In genomic region chr6:41756354-41756753, GRCh38 we compare ENCODE assay signal across 22 cellular contexts. TPM values are rescaled to one million over a fixed set of nuclear protein-coding genes. Genes with fewer than 3 reads are reported as not detected.
DNase-seq lines count a peak whose midpoint lies in the region; ATAC-seq, FAIRE-seq and TF ChIP-seq lines count a peak whose summit lies in the region.
"Had no signal": no experiment of that assay in that cellular context is flagged by ENCODE, and none has a peak within 500 bp of the region (broad histone marks: within the 10 kb centered on the region; RNA-seq: fewer than 3 reads in every experiment).

No MANE protein-coding gene starts in this region.

- H3K27ac ChIP-seq in HepG2 (ENCODE audit: extremely low read length, insufficient read depth, low read length) (no peak overlapping the region), upper lobe of right lung (no peak overlapping the region), mesendoderm (ENCODE audit: low read depth, low read length) (no peak overlapping the region)
- H3K27ac ChIP-seq: HL-60, PC-9, SK-N-MC had no signal

- H3K9ac ChIP-seq in HepG2 (ENCODE audit: insufficient read depth, low read depth, low read length) (peak overlapping the region; percentile 28; the same call in 1 of the 2 replicates), mesendoderm (ENCODE audit: low read length) (no peak overlapping the region)

- no peak overlapping the region for H2BK5ac ChIP-seq in mesendoderm (ENCODE audit: low read length)

- peaks cover 11% of the 10 kb centered on the region for H3K4me1 Mint-ChIP-seq in stimulated activated naive CD8-positive, alpha-beta T cell treated with anti-CD3 and anti-CD28 coated beads, Interleukin-15, amount 100 ng/mL, for 72 hours
- H3K4me1 Mint-ChIP-seq in activated T-helper 2 cell treated with anti-CD3 and anti-CD28 coated beads, Interferon-gamma antibody, Interleukin-2, Interleukin-4, amounts not matched to agents 10 μg/mL and 5 μg/mL and 100 μg/mL, durations not matched to agents 14 hours and 24 hours and 36 hours (ENCODE audit: low read depth): no peaks in the 10 kb centered on the region

- intact Hi-C loops in HepG2 (cut with micrococcal nuclease; ENCODE audit: unreplicated experiment) (no loop called here), upper lobe of right lung (cut with DNase I) (no loop called here)
- intact Hi-C loops in activated T-helper 2 cell treated with anti-CD3 and anti-CD28 coated beads, Interferon-gamma antibody, Interleukin-2, Interleukin-4, amounts not matched to agents 10 μg/mL and 5 μg/mL and 100 μg/mL, durations not matched to agents 14 hours and 24 hours and 36 hours (cut with micrococcal nuclease): no loop called here

- POLR2A ChIA-PET in HepG2 (lab: Yijun Ruan, JAX): interaction anchor here (0.8 to 4.5 kb wide), 4 partner anchors 8 to 23 kb away, joined by 4 to 31 read pairs (median 9); partner anchors contain the start of gene PGC

- no TSS peak for BruUV-seq in HepG2 (replicated peaks; lab: Mats Ljungman, UMichigan)

- 0 out of 2 replicates have a peak, but pooled peaks have one; percentile 16 for TF ChIP-seq RAD21 in HepG2 (CRISPR knock-in tag; IDR thresholded peaks at IDR 0.05)

- H4K20me1 ChIP-seq in HepG2 (ENCODE audit: insufficient read depth, low read length): no peaks in the 10 kb centered on the region

- TF ChIP-seq EP300 in HepG2 (IDR thresholded peaks at IDR 0.05; ENCODE audit: low read depth in 2 of 2, low read length in 2 of 2) (no peak), HepG2 (CRISPR knock-in tag; IDR thresholded peaks at IDR 0.05; ENCODE audit: borderline replicate concordance) (no peak)

- no peak overlapping the region for H4K8ac ChIP-seq in mesendoderm (ENCODE audit: low read depth, low read length)

- FAIRE-seq in HepG2 (lab: Jason Lieb, UNC): no peak
- FAIRE-seq: G401.6, HTR-8/SVneo had no signal

- no peaks in the 10 kb centered on the region for H3K79me2 ChIP-seq in HepG2 (ENCODE audit: insufficient read depth, low read length)
- no peaks in the 10 kb centered on the region for H3K79me2 ChIP-seq in mesendoderm (ENCODE audit: control insufficient read depth, insufficient read depth, low read length)

- H3K27me3 Mint-ChIP-seq in stimulated activated naive CD8-positive, alpha-beta T cell treated with anti-CD3 and anti-CD28 coated beads, Interleukin-15, amount 100 ng/mL, for 72 hours: peaks cover 13% of the 10 kb centered on the region
- peaks cover 13% of the 10 kb centered on the region for H3K27me3 Mint-ChIP-seq in activated T-helper 2 cell treated with anti-CD3 and anti-CD28 coated beads, Interferon-gamma antibody, Interleukin-2, Interleukin-4, amounts not matched to agents 10 μg/mL and 5 μg/mL and 100 μg/mL, durations not matched to agents 14 hours and 24 hours and 36 hours (ENCODE audit: low read depth)
- H3K27me3 Mint-ChIP-seq: CD4-positive, alpha-beta T cell had no signal

- TF ChIP-seq CTCF in HepG2 (CRISPR knock-in tag; IDR thresholded peaks at IDR 0.05) (no peak; the same call in 1 of the 2 replicates), upper lobe of right lung (IDR thresholded peaks at IDR 0.05) (no peak)

- no peak overlapping the region for H3K23ac ChIP-seq in mesendoderm (ENCODE audit: low read length)

- H3K4me1 ChIP-seq in HepG2 (ENCODE audit: insufficient read depth, low read length) (peaks cover 71% of the 10 kb centered on the region), upper lobe of right lung (no peaks in the 10 kb centered on the region), mesendoderm (ENCODE audit: control insufficient read depth, low read depth, low read length) (no peaks in the 10 kb centered on the region)
- H3K4me1 ChIP-seq: HAP-1 had no signal

- H3K36me3 Mint-ChIP-seq in activated T-helper 2 cell treated with anti-CD3 and anti-CD28 coated beads, Interferon-gamma antibody, Interleukin-2, Interleukin-4, amounts not matched to agents 10 μg/mL and 5 μg/mL and 100 μg/mL, durations not matched to agents 14 hours and 24 hours and 36 hours (ENCODE audit: low read depth): no peaks in the 10 kb centered on the region

- H3K79me1 ChIP-seq in mesendoderm (ENCODE audit: low read length): no peaks in the 10 kb centered on the region

- no peak overlapping the region for H2AK5ac ChIP-seq in mesendoderm (ENCODE audit: low read length)

- H3K27me3 ChIP-seq in HepG2 (ENCODE audit: control insufficient read depth in 1 of 2, insufficient read depth in 2 of 2, low read length in 2 of 2) (no peaks in the 10 kb centered on the region), upper lobe of right lung (no peaks in the 10 kb centered on the region), mesendoderm (ENCODE audit: insufficient read depth, low read length, poor library complexity) (no peaks in the 10 kb centered on the region)

- H4K5ac ChIP-seq in mesendoderm (ENCODE audit: low read length): no peak overlapping the region

- H3K9me3 Mint-ChIP-seq in stimulated activated naive CD8-positive, alpha-beta T cell treated with anti-CD3 and anti-CD28 coated beads, Interleukin-15, amount 100 ng/mL, for 72 hours: no peaks in the 10 kb centered on the region
- no peaks in the 10 kb centered on the region for H3K9me3 Mint-ChIP-seq in activated T-helper 2 cell treated with anti-CD3 and anti-CD28 coated beads, Interferon-gamma antibody, Interleukin-2, Interleukin-4, amounts not matched to agents 10 μg/mL and 5 μg/mL and 100 μg/mL, durations not matched to agents 14 hours and 24 hours and 36 hours
- H3K9me3 Mint-ChIP-seq: CD4-positive, alpha-beta T cell had no signal

- H2BK15ac ChIP-seq in mesendoderm (replicated peaks; ENCODE audit: low read depth): no peak overlapping the region

- H3K4me2 ChIP-seq in HepG2 (ENCODE audit: low read depth, low read length): peak overlapping the region; percentile 59
- H3K4me2 ChIP-seq in mesendoderm (ENCODE audit: low read length): no peak overlapping the region
- H3K4me2 ChIP-seq: PC-9 had no signal

- H3K4me3 ChIP-seq in HepG2 (replicated peaks in 1 of 3; ENCODE audit: insufficient read depth in 1 of 3, low read depth in 2 of 3, low read length in 3 of 3) (peak overlapping the region in 1 of 3 experiments; percentile 0; a peak in 1 of 6 replicates), upper lobe of right lung (no peak overlapping the region), mesendoderm (ENCODE audit: low read length) (no peak overlapping the region)
- H3K4me3 ChIP-seq: HAP-1, PC-9, SK-N-MC had no signal

- no peak overlapping the region for H3K4ac ChIP-seq in mesendoderm (ENCODE audit: low read depth, low read length)

- H3K27ac Mint-ChIP-seq in stimulated activated naive CD8-positive, alpha-beta T cell treated with anti-CD3 and anti-CD28 coated beads, Interleukin-15, amount 100 ng/mL, for 72 hours: no peak overlapping the region
- no peak overlapping the region for H3K27ac Mint-ChIP-seq in activated T-helper 2 cell treated with anti-CD3 and anti-CD28 coated beads, Interferon-gamma antibody, Interleukin-2, Interleukin-4, amounts not matched to agents 10 μg/mL and 5 μg/mL and 100 μg/mL, durations not matched to agents 14 hours and 24 hours and 36 hours
- H3K27ac Mint-ChIP-seq: CD4-positive, alpha-beta T cell had no signal

- no peak overlapping the region for H2BK120ac ChIP-seq in mesendoderm (ENCODE audit: low read depth, low read length)

- peak overlapping the region; percentile 44 for H2AFZ ChIP-seq in HepG2 (ENCODE audit: low read length)
- H2AFZ ChIP-seq: PC-9 had no signal

- H3K18ac ChIP-seq in mesendoderm (ENCODE audit: low read length): no peak overlapping the region

- no peak overlapping the region for H3K56ac ChIP-seq in mesendoderm (ENCODE audit: low read length)

- H3K36me3 ChIP-seq in HepG2 (replicated peaks in 1 of 2; ENCODE audit: control insufficient read depth in 1 of 2, insufficient read depth in 2 of 2, low read length in 2 of 2) (no peaks in the 10 kb centered on the region), upper lobe of right lung (no peaks in the 10 kb centered on the region), mesendoderm (ENCODE audit: control insufficient read depth, insufficient read depth, low read length) (no peaks in the 10 kb centered on the region)
- H3K36me3 ChIP-seq: HAP-1 had no signal

- peak; percentile 59 for ATAC-seq in stimulated activated naive CD8-positive, alpha-beta T cell treated with anti-CD3 and anti-CD28 coated beads, Interleukin-15, amount 100 ng/mL, for 72 hours
- ATAC-seq in stimulated activated naive CD8-positive, alpha-beta T cell treated with anti-CD3 and anti-CD28 coated beads, Interleukin-15, Interleukin-2, amounts not matched to agents 100 U/mL and 50 U/mL, for 24 hours: no peak
- peak; percentile 75 for ATAC-seq in HepG2
- peak; percentile 18 for ATAC-seq in upper lobe of right lung

- WGBS in HepG2 (ENCODE audit: low lambda C conversion rate): 63% methylated on average over 2 of the region's 13 CpGs
- no CpG with 5 or more reads among the region's 13 CpGs for WGBS in mesendoderm (ENCODE audit: extremely low coverage, insufficient coverage, low lambda C conversion rate)

- no peaks in the 10 kb centered on the region for H3K9me3 ChIP-seq in HepG2 (ENCODE audit: low read length)
- H3K9me3 ChIP-seq in upper lobe of right lung: no peaks in the 10 kb centered on the region
- H3K9me3 ChIP-seq: HAP-1 had no signal

- in situ Hi-C loops in HepG2 (cut with HindIII; ENCODE audit: extremely low pct_ligation_motif_present, low pct_unique_long_range_greater_than_20kb): no loop called here

- DNase-seq in stimulated activated naive CD8-positive, alpha-beta T cell treated with anti-CD3 and anti-CD28 coated beads, Interleukin-15, amount 100 ng/mL, for 72 hours: no peak
- DNase-seq in stimulated activated naive CD8-positive, alpha-beta T cell treated with anti-CD3 and anti-CD28 coated beads, Interleukin-15, Interleukin-2, amounts not matched to agents 100 U/mL and 50 U/mL, for 24 hours: no peak
- DNase-seq in UCSD-AML1 (lab: John Stamatoyannopoulos, UW; ENCODE audit: unreplicated experiment) (peak; percentile 23), HepG2 (ENCODE audit: low spot score) (no peak), upper lobe of right lung (no peak), LoVo (ENCODE audit: low spot score) (no peak), mesendoderm (no peak)
- no peak for DNase-seq in activated T-helper 2 cell treated with anti-CD3 and anti-CD28 coated beads, Interferon-gamma antibody, Interleukin-2, Interleukin-4, amounts not matched to agents 10 μg/mL and 5 μg/mL and 100 μg/mL, durations not matched to agents 14 hours and 24 hours and 36 hours (ENCODE audit: low spot score)
- DNase-seq: Calu3; CD4-positive, alpha-beta T cell; DMS79 treated with DMSO at 0.1 percent for 48 hours; NCI-H1436; NCI-H2029 treated with DMSO at 0.1 percent for 48 hours; NCI-H2171 treated with DMSO at 0.1 percent for 48 hours; NCI-H82; PC-9 had no signal

- no peak for TF ChIP-seq POLR2A in HepG2 (IDR thresholded peaks at IDR 0.05; ENCODE audit: insufficient read depth in 1 of 2, low read depth in 2 of 2, low read length in 2 of 2)

- CTCF ChIA-PET in HepG2 (lab: Yijun Ruan, JAX; ENCODE audit: low intra/inter-chr PET ratio, low total read pairs): no interaction called here

- H3K4me3 Mint-ChIP-seq in stimulated activated naive CD8-positive, alpha-beta T cell treated with anti-CD3 and anti-CD28 coated beads, Interleukin-15, amount 100 ng/mL, for 72 hours: no peak overlapping the region
- no peak overlapping the region for H3K4me3 Mint-ChIP-seq in activated T-helper 2 cell treated with anti-CD3 and anti-CD28 coated beads, Interferon-gamma antibody, Interleukin-2, Interleukin-4, amounts not matched to agents 10 μg/mL and 5 μg/mL and 100 μg/mL, durations not matched to agents 14 hours and 24 hours and 36 hours (ENCODE audit: low read depth)
- H3K4me3 Mint-ChIP-seq: CD4-positive, alpha-beta T cell had no signal

RNA-seq across cellular contexts. Expression of gene PGC, which starts 9.2 kb away (rescaled TPM):
- total RNA-seq in HepG2 (2016; rRNA removed; fragmentation: Illumina TruSeq; extraction: Trizol) (225 and 502 TPM in 2 replicates), upper lobe of right lung (1,050 TPM)
- total RNA-seq in HepG2 (2016; cell fraction: cytosol; rRNA removed; fragmentation: Illumina TruSeq; extraction: Trizol; ENCODE audit: low read depth): 33.5 and 35.5 TPM in 2 replicates
- total RNA-seq in HepG2 (2016; cell fraction: insoluble cytoplasmic fraction; rRNA removed; fragmentation: Illumina TruSeq; extraction: Trizol): 215 and 502 TPM in 2 replicates
- 52.5 and 53.3 TPM in 2 replicates for total RNA-seq in HepG2 (2016; cell fraction: membrane; rRNA removed; fragmentation: Illumina TruSeq; extraction: Trizol)
- total RNA-seq in HepG2 (2016; cell fraction: nucleus; rRNA removed; fragmentation: Illumina TruSeq; extraction: Trizol): 408 and 459 TPM in 2 replicates
- polyA plus RNA-seq in HepG2 (2011; rRNA removed): 397 and 426 TPM in 2 replicates
- 243 and 350 TPM in 2 replicates for polyA plus RNA-seq in HepG2 (2011; cell fraction: cytosol; rRNA removed)
- polyA plus RNA-seq in HepG2 (2011; cell fraction: nucleus; rRNA removed): 216 and 252 TPM in 2 replicates
- polyA plus RNA-seq in HepG2 (2012): 62.0 and 149 TPM in 2 replicates
- polyA plus RNA-seq in HepG2 (2016; cell fraction: cytosol; fragmentation: Illumina TruSeq; extraction: Trizol; ENCODE audit: low read depth): 47.7 and 50.1 TPM in 2 replicates
- polyA plus RNA-seq in HepG2 (2016; cell fraction: insoluble cytoplasmic fraction; fragmentation: Illumina TruSeq; extraction: Trizol; ENCODE audit: low read depth): 245 and 256 TPM in 2 replicates
- 48.1 and 51.7 TPM in 2 replicates for polyA plus RNA-seq in HepG2 (2016; cell fraction: membrane; fragmentation: Illumina TruSeq; extraction: Trizol; ENCODE audit: low read depth)
- polyA plus RNA-seq in HepG2 (2016; cell fraction: nucleus; fragmentation: Illumina TruSeq; extraction: Trizol; ENCODE audit: insufficient read depth, low read depth): 704 and 739 TPM in 2 replicates
- 0.21 and 469 TPM in 2 replicates for polyA minus RNA-seq in HepG2 (2011; rRNA and poly(A)+ RNA removed; ENCODE audit: low replicate concordance)
- polyA minus RNA-seq in HepG2 (2011; cell fraction: cytosol; rRNA and poly(A)+ RNA removed): 339 and 439 TPM in 2 replicates
- 61.8 and 63.7 TPM in 2 replicates for polyA minus RNA-seq in HepG2 (2011; cell fraction: nucleus; rRNA and poly(A)+ RNA removed)
- not detected in 2 replicates for total RNA-seq in activated T-helper 2 cell treated with anti-CD3 and anti-CD28 coated beads, Interferon-gamma antibody, Interleukin-2, Interleukin-4, amounts not matched to agents 10 μg/mL and 5 μg/mL and 100 μg/mL, durations not matched to agents 14 hours and 24 hours and 36 hours
- 0.13 TPM for polyA plus RNA-seq in mesendoderm (2013, experiment 1 of 2)
- polyA plus RNA-seq in mesendoderm (2013, experiment 2 of 2): 0.10 TPM
- total RNA-seq: Calu3; CD4-positive, alpha-beta T cell; NCI-H460; PC-9 had no signal

RNA-seq across cellular contexts. Expression of gene TFEB, which starts 20.9 kb away (rescaled TPM):
- 12.8 and 13.3 TPM in 2 replicates for total RNA-seq in HepG2 (2016; rRNA removed; fragmentation: Illumina TruSeq; extraction: Trizol)
- 7.3 and 10.0 TPM in 2 replicates for total RNA-seq in HepG2 (2016; cell fraction: cytosol; rRNA removed; fragmentation: Illumina TruSeq; extraction: Trizol; ENCODE audit: low read depth)
- 10.9 and 15.1 TPM in 2 replicates for total RNA-seq in HepG2 (2016; cell fraction: insoluble cytoplasmic fraction; rRNA removed; fragmentation: Illumina TruSeq; extraction: Trizol)
- total RNA-seq in HepG2 (2016; cell fraction: membrane; rRNA removed; fragmentation: Illumina TruSeq; extraction: Trizol): 15.3 and 15.8 TPM in 2 replicates
- total RNA-seq in HepG2 (2016; cell fraction: nucleus; rRNA removed; fragmentation: Illumina TruSeq; extraction: Trizol): 9.0 and 11.5 TPM in 2 replicates
- 18.7 and 21.6 TPM in 2 replicates for polyA plus RNA-seq in HepG2 (2011; rRNA removed)
- polyA plus RNA-seq in HepG2 (2011; cell fraction: cytosol; rRNA removed): 7.6 and 16.3 TPM in 2 replicates
- polyA plus RNA-seq in HepG2 (2011; cell fraction: nucleus; rRNA removed): 14.8 and 19.8 TPM in 2 replicates
- polyA plus RNA-seq in HepG2 (2012): 4.8 and 7.7 TPM in 2 replicates
- polyA plus RNA-seq in HepG2 (2016; cell fraction: cytosol; fragmentation: Illumina TruSeq; extraction: Trizol; ENCODE audit: low read depth): 8.4 and 9.0 TPM in 2 replicates
- polyA plus RNA-seq in HepG2 (2016; cell fraction: insoluble cytoplasmic fraction; fragmentation: Illumina TruSeq; extraction: Trizol; ENCODE audit: low read depth): 13.2 and 14.2 TPM in 2 replicates
- 12.3 and 14.8 TPM in 2 replicates for polyA plus RNA-seq in HepG2 (2016; cell fraction: membrane; fragmentation: Illumina TruSeq; extraction: Trizol; ENCODE audit: low read depth)
- 26.4 and 27.9 TPM in 2 replicates for polyA plus RNA-seq in HepG2 (2016; cell fraction: nucleus; fragmentation: Illumina TruSeq; extraction: Trizol; ENCODE audit: insufficient read depth, low read depth)
- polyA minus RNA-seq in HepG2 (2011; rRNA and poly(A)+ RNA removed; ENCODE audit: low replicate concordance): 22.8 and 39.7 TPM in 2 replicates
- 9.2 and 12.8 TPM in 2 replicates for polyA minus RNA-seq in HepG2 (2011; cell fraction: cytosol; rRNA and poly(A)+ RNA removed)
- 9.1 and 10.8 TPM in 2 replicates for polyA minus RNA-seq in HepG2 (2011; cell fraction: nucleus; rRNA and poly(A)+ RNA removed)
- 40.3 TPM for total RNA-seq in upper lobe of right lung
- total RNA-seq in activated T-helper 2 cell treated with anti-CD3 and anti-CD28 coated beads, Interferon-gamma antibody, Interleukin-2, Interleukin-4, amounts not matched to agents 10 μg/mL and 5 μg/mL and 100 μg/mL, durations not matched to agents 14 hours and 24 hours and 36 hours: 11.2 and 13.4 TPM in 2 replicates
- polyA plus RNA-seq in mesendoderm (2013, experiment 1 of 2): 0.11 TPM
- 0.22 TPM for polyA plus RNA-seq in mesendoderm (2013, experiment 2 of 2)

RNA-seq across cellular contexts. Expression of gene FRS3, which starts 23.3 kb away (rescaled TPM):
- total RNA-seq in HepG2 (2016; rRNA removed; fragmentation: Illumina TruSeq; extraction: Trizol) (1.5 and 3.0 TPM in 2 replicates), upper lobe of right lung (8.5 TPM)
- total RNA-seq in HepG2 (2016; cell fraction: cytosol; rRNA removed; fragmentation: Illumina TruSeq; extraction: Trizol; ENCODE audit: low read depth): 3.2 and 3.7 TPM in 2 replicates
- total RNA-seq in HepG2 (2016; cell fraction: insoluble cytoplasmic fraction; rRNA removed; fragmentation: Illumina TruSeq; extraction: Trizol): 1.2 and 2.7 TPM in 2 replicates
- 6.5 and 6.6 TPM in 2 replicates for total RNA-seq in HepG2 (2016; cell fraction: membrane; rRNA removed; fragmentation: Illumina TruSeq; extraction: Trizol)
- 3.2 and 4.8 TPM in 2 replicates for total RNA-seq in HepG2 (2016; cell fraction: nucleus; rRNA removed; fragmentation: Illumina TruSeq; extraction: Trizol)
- 7.1 and 7.4 TPM in 2 replicates for polyA plus RNA-seq in HepG2 (2011; rRNA removed)
- polyA plus RNA-seq in HepG2 (2011; cell fraction: cytosol; rRNA removed): 6.7 TPM in 2 replicates
- polyA plus RNA-seq in HepG2 (2011; cell fraction: nucleus; rRNA removed): 11.2 and 14.1 TPM in 2 replicates
- 2.5 and 2.9 TPM in 2 replicates for polyA plus RNA-seq in HepG2 (2012)
- polyA plus RNA-seq in HepG2 (2016; cell fraction: cytosol; fragmentation: Illumina TruSeq; extraction: Trizol; ENCODE audit: low read depth): 5.9 and 6.1 TPM in 2 replicates
- 3.0 and 3.6 TPM in 2 replicates for polyA plus RNA-seq in HepG2 (2016; cell fraction: insoluble cytoplasmic fraction; fragmentation: Illumina TruSeq; extraction: Trizol; ENCODE audit: low read depth)
- 10.2 and 10.3 TPM in 2 replicates for polyA plus RNA-seq in HepG2 (2016; cell fraction: membrane; fragmentation: Illumina TruSeq; extraction: Trizol; ENCODE audit: low read depth)
- 11.8 and 13.3 TPM in 2 replicates for polyA plus RNA-seq in HepG2 (2016; cell fraction: nucleus; fragmentation: Illumina TruSeq; extraction: Trizol; ENCODE audit: insufficient read depth, low read depth)
- 2.6 and 8.3 TPM in 2 replicates for polyA minus RNA-seq in HepG2 (2011; rRNA and poly(A)+ RNA removed; ENCODE audit: low replicate concordance)
- 0.89 and 2.1 TPM in 2 replicates for polyA minus RNA-seq in HepG2 (2011; cell fraction: cytosol; rRNA and poly(A)+ RNA removed)
- 3.4 and 3.5 TPM in 2 replicates for polyA minus RNA-seq in HepG2 (2011; cell fraction: nucleus; rRNA and poly(A)+ RNA removed)
- 4.7 and 5.8 TPM in 2 replicates for total RNA-seq in activated T-helper 2 cell treated with anti-CD3 and anti-CD28 coated beads, Interferon-gamma antibody, Interleukin-2, Interleukin-4, amounts not matched to agents 10 μg/mL and 5 μg/mL and 100 μg/mL, durations not matched to agents 14 hours and 24 hours and 36 hours
- polyA plus RNA-seq in mesendoderm (2013, experiment 1 of 2): 1.7 TPM
- 1.7 TPM for polyA plus RNA-seq in mesendoderm (2013, experiment 2 of 2)

RNA-seq across cellular contexts. Expression of gene PRICKLE4, which starts 24.2 kb away (rescaled TPM):
- total RNA-seq in HepG2 (2016; rRNA removed; fragmentation: Illumina TruSeq; extraction: Trizol) (1.2 TPM in 1 of 2 replicates, not detected in the other), upper lobe of right lung (14.2 TPM)
- total RNA-seq in HepG2 (2016; cell fraction: cytosol; rRNA removed; fragmentation: Illumina TruSeq; extraction: Trizol; ENCODE audit: low read depth): 0.91 TPM in 1 of 2 replicates, not detected in the other
- total RNA-seq in HepG2 (2016; cell fraction: insoluble cytoplasmic fraction; rRNA removed; fragmentation: Illumina TruSeq; extraction: Trizol): 0.50 TPM in 1 of 2 replicates, not detected in the other
- total RNA-seq in HepG2 (2016; cell fraction: membrane; rRNA removed; fragmentation: Illumina TruSeq; extraction: Trizol): not detected in 2 replicates
- total RNA-seq in HepG2 (2016; cell fraction: nucleus; rRNA removed; fragmentation: Illumina TruSeq; extraction: Trizol): 0.88 and 1.6 TPM in 2 replicates
- polyA plus RNA-seq in HepG2 (2011; rRNA removed): 0.74 and 0.92 TPM in 2 replicates
- polyA plus RNA-seq in HepG2 (2011; cell fraction: cytosol; rRNA removed): 0.15 and 0.34 TPM in 2 replicates
- 26.8 and 42.0 TPM in 2 replicates for polyA plus RNA-seq in HepG2 (2011; cell fraction: nucleus; rRNA removed)
- polyA plus RNA-seq in HepG2 (2012): 3.7 and 5.4 TPM in 2 replicates
- not detected in 2 replicates for polyA plus RNA-seq in HepG2 (2016; cell fraction: cytosol; fragmentation: Illumina TruSeq; extraction: Trizol; ENCODE audit: low read depth)
- polyA plus RNA-seq in HepG2 (2016; cell fraction: insoluble cytoplasmic fraction; fragmentation: Illumina TruSeq; extraction: Trizol; ENCODE audit: low read depth): not detected in 2 replicates
- polyA plus RNA-seq in HepG2 (2016; cell fraction: membrane; fragmentation: Illumina TruSeq; extraction: Trizol; ENCODE audit: low read depth): not detected in 2 replicates
- polyA plus RNA-seq in HepG2 (2016; cell fraction: nucleus; fragmentation: Illumina TruSeq; extraction: Trizol; ENCODE audit: insufficient read depth, low read depth): 10.5 and 24.2 TPM in 2 replicates
- polyA minus RNA-seq in HepG2 (2011; rRNA and poly(A)+ RNA removed; ENCODE audit: low replicate concordance): 0.30 TPM in 1 of 2 replicates, not detected in the other
- polyA minus RNA-seq in HepG2 (2011; cell fraction: cytosol; rRNA and poly(A)+ RNA removed): not detected in 2 replicates
- 3.6 and 5.6 TPM in 2 replicates for polyA minus RNA-seq in HepG2 (2011; cell fraction: nucleus; rRNA and poly(A)+ RNA removed)
- not detected in 2 replicates for total RNA-seq in activated T-helper 2 cell treated with anti-CD3 and anti-CD28 coated beads, Interferon-gamma antibody, Interleukin-2, Interleukin-4, amounts not matched to agents 10 μg/mL and 5 μg/mL and 100 μg/mL, durations not matched to agents 14 hours and 24 hours and 36 hours
- polyA plus RNA-seq in mesendoderm (2013, experiment 1 of 2): 0.03 TPM
- polyA plus RNA-seq in mesendoderm (2013, experiment 2 of 2): 0.11 TPM
- total RNA-seq: CD4-positive, alpha-beta T cell had no signal

RNA-seq across cellular contexts. Expression of gene TOMM6, which starts 31.1 kb away (rescaled TPM):
- total RNA-seq in HepG2 (2016; rRNA removed; fragmentation: Illumina TruSeq; extraction: Trizol) (321 and 480 TPM in 2 replicates), upper lobe of right lung (138 TPM)
- 182 and 204 TPM in 2 replicates for total RNA-seq in HepG2 (2016; cell fraction: cytosol; rRNA removed; fragmentation: Illumina TruSeq; extraction: Trizol; ENCODE audit: low read depth)
- 330 and 503 TPM in 2 replicates for total RNA-seq in HepG2 (2016; cell fraction: insoluble cytoplasmic fraction; rRNA removed; fragmentation: Illumina TruSeq; extraction: Trizol)
- 320 and 325 TPM in 2 replicates for total RNA-seq in HepG2 (2016; cell fraction: membrane; rRNA removed; fragmentation: Illumina TruSeq; extraction: Trizol)
- 122 and 129 TPM in 2 replicates for total RNA-seq in HepG2 (2016; cell fraction: nucleus; rRNA removed; fragmentation: Illumina TruSeq; extraction: Trizol)
- 253 and 320 TPM in 2 replicates for polyA plus RNA-seq in HepG2 (2011; rRNA removed)
- 433 and 522 TPM in 2 replicates for polyA plus RNA-seq in HepG2 (2011; cell fraction: cytosol; rRNA removed)
- polyA plus RNA-seq in HepG2 (2011; cell fraction: nucleus; rRNA removed): 91.8 and 123 TPM in 2 replicates
- 249 and 333 TPM in 2 replicates for polyA plus RNA-seq in HepG2 (2012)
- polyA plus RNA-seq in HepG2 (2016; cell fraction: cytosol; fragmentation: Illumina TruSeq; extraction: Trizol; ENCODE audit: low read depth): 294 and 323 TPM in 2 replicates
- polyA plus RNA-seq in HepG2 (2016; cell fraction: insoluble cytoplasmic fraction; fragmentation: Illumina TruSeq; extraction: Trizol; ENCODE audit: low read depth): 735 and 804 TPM in 2 replicates
- polyA plus RNA-seq in HepG2 (2016; cell fraction: membrane; fragmentation: Illumina TruSeq; extraction: Trizol; ENCODE audit: low read depth): 428 and 438 TPM in 2 replicates
- 298 and 310 TPM in 2 replicates for polyA plus RNA-seq in HepG2 (2016; cell fraction: nucleus; fragmentation: Illumina TruSeq; extraction: Trizol; ENCODE audit: insufficient read depth, low read depth)
- polyA minus RNA-seq in HepG2 (2011; rRNA and poly(A)+ RNA removed; ENCODE audit: low replicate concordance): 74.4 and 157 TPM in 2 replicates
- polyA minus RNA-seq in HepG2 (2011; cell fraction: cytosol; rRNA and poly(A)+ RNA removed): 41.7 and 56.4 TPM in 2 replicates
- 32.9 and 43.8 TPM in 2 replicates for polyA minus RNA-seq in HepG2 (2011; cell fraction: nucleus; rRNA and poly(A)+ RNA removed)
- total RNA-seq in activated T-helper 2 cell treated with anti-CD3 and anti-CD28 coated beads, Interferon-gamma antibody, Interleukin-2, Interleukin-4, amounts not matched to agents 10 μg/mL and 5 μg/mL and 100 μg/mL, durations not matched to agents 14 hours and 24 hours and 36 hours: 308 and 316 TPM in 2 replicates
- polyA plus RNA-seq in mesendoderm (2013, experiment 1 of 2): 376 TPM
- 369 TPM for polyA plus RNA-seq in mesendoderm (2013, experiment 2 of 2)

Comparison
In these comparisons a context has a peak if more than half of its experiments do, and no peak if none do; other contexts are left out.
1. RNA of gene PGC, which starts 9.2 kb away (total RNA-seq): 1,050 TPM in upper lobe of right lung (single experiment) and 33.5 to 502 TPM in HepG2; not detected in activated T-helper 2 cell treated with anti-CD3 and anti-CD28 coated beads, Interferon-gamma antibody, Interleukin-2, Interleukin-4, amounts not matched to agents 10 μg/mL and 5 μg/mL and 100 μg/mL, durations not matched to agents 14 hours and 24 hours and 36 hours; every median in the first group is over 10 times any median in the second.